ENCODE assay signal across 19 cellular contexts in genomic region chr13:95898256-95898655, GRCh38.
DNase-seq lines count a peak whose midpoint lies in the region; ATAC-seq, FAIRE-seq and TF ChIP-seq lines count a peak whose summit lies in the region.
"Had no signal": no experiment of that assay in that cellular context is flagged by ENCODE, and none has a peak within 500 bp of the region (broad histone marks: within the 10 kb centered on the region; RNA-seq: fewer than 3 reads in every experiment).

No MANE protein-coding gene starts in this region.

- no peak overlapping the region for H3K4me3 ChIP-seq in RWPE2 (ENCODE audit: severe bottlenecking)
- H3K4me3 ChIP-seq in K562: no peak overlapping the region
- H3K4me3 ChIP-seq: BLaER1, GM23338, HAP-1 had no signal

- WGBS in K562 (ENCODE audit: insufficient coverage, low coverage, missing lambda C conversion rate): 77% methylated on average over 1 of the region's 1 CpG

- ATAC-seq in RWPE2 (ENCODE audit: low read depth) (peak; percentile 58; the same call in 1 of the 3 replicates), K562 (peak; percentile 31; the same call in 2 of the 3 replicates), GM19328 (IDR thresholded peaks at IDR 0.05; ENCODE audit: unreplicated experiment) (no peak)
- ATAC-seq: CD8-positive, alpha-beta T cell; GM23338 had no signal

- no peak overlapping the region for H3K9ac ChIP-seq in K562 (ENCODE audit: insufficient read depth in 1 of 2, low read depth in 2 of 2, low read length in 2 of 2)
- H3K9ac ChIP-seq: BLaER1 had no signal

- in situ Hi-C loops in K562 (cut with MboI): no loop called here

- POLR2A ChIA-PET in K562 (lab: Yijun Ruan, JAX): no interaction called here
- POLR2A ChIA-PET in HEK293T (lab: Yijun Ruan, JAX): no interaction called here

- H3K27ac ChIP-seq in RWPE2 (ENCODE audit: poor library complexity, severe bottlenecking): peak overlapping the region; percentile 18
- no peak overlapping the region for H3K27ac ChIP-seq in K562 (ENCODE audit: extremely low read depth, low read depth, low read length)
- peak overlapping the region; percentile 54 for H3K27ac ChIP-seq in epithelial cell of prostate
- no peak overlapping the region for H3K27ac ChIP-seq in caudate nucleus (ENCODE audit: low read depth, low read length)
- H3K27ac ChIP-seq: BLaER1, C4-2B had no signal

- no TSS peak for BruUV-seq in K562 (replicated peaks; lab: Mats Ljungman, UMichigan)

- H4K20me1 ChIP-seq in K562 (replicated peaks; ENCODE audit: control insufficient read depth, insufficient read depth, low read length): no peaks in the 10 kb centered on the region
- H4K20me1 ChIP-seq: BLaER1 had no signal

- H3K27me3 ChIP-seq in RWPE2 (ENCODE audit: insufficient read depth, poor library complexity, severe bottlenecking) (no peaks in the 10 kb centered on the region), K562 (ENCODE audit: control insufficient read depth in 2 of 2, insufficient read depth in 2 of 2, low read length in 2 of 2) (no peaks in the 10 kb centered on the region)
- H3K27me3 ChIP-seq: BLaER1 had no signal

- H3K36me3 ChIP-seq in RWPE2 (ENCODE audit: low read depth) (peaks cover 22% of the 10 kb centered on the region), K562 (ENCODE audit: control insufficient read depth, insufficient read depth, low read length) (0 out of 3 replicates have a peak, but pooled peaks cover 2% of the 10 kb centered on the region)
- H3K36me3 ChIP-seq: BLaER1, HAP-1 had no signal

- no peak for DNase-seq in RWPE2 (ENCODE audit: low spot score)
- no peak for DNase-seq in K562 (ENCODE audit: extremely low read depth in 1 of 4, low spot score in 3 of 4)
- no peak for DNase-seq in epithelial cell of prostate (ENCODE audit: low read depth, low spot score)
- DNase-seq in kidney tubule cell (ENCODE audit: low spot score): peak; percentile 69
- DNase-seq in mucosa of gallbladder (ENCODE audit: low spot score): no peak
- no peak for DNase-seq in caudate nucleus (lab: John Stamatoyannopoulos, UW)
- no peak for DNase-seq in HEK293T (ENCODE audit: extremely low spot score)
- DNase-seq: Caco-2; CD4-positive, CD25-positive, alpha-beta regulatory T cell; CD8-positive, alpha-beta T cell; DMS153; DND-41 had no signal

- H3K79me2 ChIP-seq in K562 (ENCODE audit: control insufficient read depth, insufficient read depth, low read length): no peaks in the 10 kb centered on the region

- peaks cover 8% of the 10 kb centered on the region for H3K4me1 ChIP-seq in RWPE2 (ENCODE audit: insufficient read depth, poor library complexity, severe bottlenecking)
- H3K4me1 ChIP-seq in K562 (replicated peaks in 1 of 2; ENCODE audit: control insufficient read depth in 2 of 2, insufficient read depth in 2 of 2, low read length in 2 of 2): peaks cover 5 to 14% of the 10 kb centered on the region in 2 experiments
- H3K4me1 ChIP-seq: BLaER1, HAP-1 had no signal

- FAIRE-seq in K562 (lab: Jason Lieb, UNC): no peak
- FAIRE-seq: G401.6, GM12892 had no signal

- no peaks in the 10 kb centered on the region for H3K9me3 ChIP-seq in RWPE2 (ENCODE audit: severe bottlenecking)
- H3K9me3 ChIP-seq in K562 (replicated peaks; ENCODE audit: control insufficient read depth, insufficient read depth, low read depth, low read length): no peaks in the 10 kb centered on the region
- H3K9me3 ChIP-seq: BLaER1, Caco-2, HAP-1 had no signal

- TF ChIP-seq POLR2A in K562 (conservative IDR thresholded peaks at IDR 0.05): no peak

- H3K4me2 ChIP-seq in K562 (ENCODE audit: insufficient read depth, low read length): no peak overlapping the region
- H3K4me2 ChIP-seq: BLaER1, GM23338 had no signal

- CTCF ChIA-PET in K562 (lab: Yijun Ruan, JAX; ENCODE audit: low intra/inter-chr PET ratio): no interaction called here
- CTCF ChIA-PET in HEK293T (lab: Yijun Ruan, JAX): no interaction called here

- intact Hi-C loops in K562 (cut with micrococcal nuclease): no loop called here

- no peak for TF ChIP-seq EP300 in K562 (IDR thresholded peaks at IDR 0.05; ENCODE audit: low read length)

- H3K9me1 ChIP-seq in K562 (ENCODE audit: control insufficient read depth, insufficient read depth, low read length): no peaks in the 10 kb centered on the region

- no peak for TF ChIP-seq RAD21 in K562 (CRISPR knock-in tag; conservative IDR thresholded peaks at IDR 0.05 in 1 of 2, IDR thresholded peaks at IDR 0.05 in 1 of 2)

- no peak overlapping the region for H2AFZ ChIP-seq in K562 (ENCODE audit: low read depth, low read length)
- H2AFZ ChIP-seq: GM23338 had no signal

- no peak for TF ChIP-seq CTCF in RWPE2 (IDR thresholded peaks at IDR 0.05; ENCODE audit: poor library complexity, severe bottlenecking)
- TF ChIP-seq CTCF in K562 (IDR thresholded peaks at IDR 0.05 in 2 of 3, conservative IDR thresholded peaks at IDR 0.05 in 1 of 3; ENCODE audit: insufficient read depth in 2 of 3, low read depth in 1 of 3, low read length in 3 of 3): no peak

TF ChIP-seq in K562, 482 proteins besides CTCF, POLR2A, EP300 and RAD21 (continues in another document):
- no peak for TF ChIP-seq ZNF512 (tag; IDR thresholded peaks at IDR 0.05)
- TF ChIP-seq ZNF699 (CRISPR knock-in tag; IDR thresholded peaks at IDR 0.05; ENCODE audit: insufficient replicate concordance): no peak
- TF ChIP-seq, protein P1, sequence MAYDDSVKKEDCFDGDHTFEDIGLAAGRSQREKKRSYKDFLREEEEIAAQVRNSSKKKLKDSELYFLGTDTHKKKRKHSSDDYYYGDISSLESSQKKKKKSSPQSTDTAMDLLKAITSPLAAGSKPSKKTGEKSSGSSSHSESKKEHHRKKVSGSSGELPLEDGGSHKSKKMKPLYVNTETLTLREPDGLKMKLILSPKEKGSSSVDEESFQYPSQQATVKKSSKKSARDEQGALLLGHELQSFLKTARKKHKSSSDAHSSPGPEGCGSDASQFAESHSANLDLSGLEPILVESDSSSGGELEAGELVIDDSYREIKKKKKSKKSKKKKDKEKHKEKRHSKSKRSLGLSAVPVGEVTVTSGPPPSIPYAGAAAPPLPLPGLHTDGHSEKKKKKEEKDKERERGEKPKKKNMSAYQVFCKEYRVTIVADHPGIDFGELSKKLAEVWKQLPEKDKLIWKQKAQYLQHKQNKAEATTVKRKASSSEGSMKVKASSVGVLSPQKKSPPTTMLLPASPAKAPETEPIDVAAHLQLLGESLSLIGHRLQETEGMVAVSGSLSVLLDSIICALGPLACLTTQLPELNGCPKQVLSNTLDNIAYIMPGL (CRISPR knock-in tag; IDR thresholded peaks at IDR 0.05): no peak
- no peak for TF ChIP-seq ELF4 (CRISPR knock-in tag; IDR thresholded peaks at IDR 0.05)
- no peak for TF ChIP-seq TEAD2 (tag; IDR thresholded peaks at IDR 0.05)
- no peak for TF ChIP-seq NR2F6 (CRISPR knock-in tag; IDR thresholded peaks at IDR 0.05)
- no peak for TF ChIP-seq FOXA1 (IDR thresholded peaks at IDR 0.05; ENCODE audit: borderline replicate concordance)
- no peak for TF ChIP-seq ATF1 (CRISPR knock-in tag; IDR thresholded peaks at IDR 0.05)
- no peak for TF ChIP-seq ATF1 (tag; IDR thresholded peaks at IDR 0.05)

TF ChIP-seq in HEK293T, 16 proteins besides CTCF, POLR2A, EP300 and RAD21:
- TF ChIP-seq FOXM1 (IDR thresholded peaks at IDR 0.05; ENCODE audit: borderline replicate concordance): no peak
- no peak for TF ChIP-seq CTBP1 (IDR thresholded peaks at IDR 0.05; ENCODE audit: borderline replicate concordance)
- TF ChIP-seq LEF1 (IDR thresholded peaks at IDR 0.05; ENCODE audit: borderline replicate concordance): no peak
- TF ChIP-seq FOXA1 (IDR thresholded peaks at IDR 0.05): no peak
- no peak for TF ChIP-seq TARDBP (IDR thresholded peaks at IDR 0.05)
- TF ChIP-seq ARNT (IDR thresholded peaks at IDR 0.05): no peak
- no peak for TF ChIP-seq ZNF384 (IDR thresholded peaks at IDR 0.05)
- TF ChIP-seq L3MBTL2 (conservative IDR thresholded peaks at IDR 0.05): no peak
- no peak for TF ChIP-seq BHLHE40 (IDR thresholded peaks at IDR 0.05; ENCODE audit: borderline replicate concordance)
- no peak for TF ChIP-seq SP1 (IDR thresholded peaks at IDR 0.05)

Comparison
In these comparisons a context has a peak if more than half of its experiments do, and no peak if none do; other contexts are left out.
1. H3K27ac ChIP-seq: peak in RWPE2 (single experiment) and epithelial cell of prostate (single experiment); none in K562 (single experiment) and caudate nucleus (single experiment).